28 cellular contexts compared by ENCODE assay signal in genomic region chr10:33040436-33040835, GRCh38.
"Had no signal": no experiment of that assay in that cellular context is flagged by ENCODE, and none has a peak within 500 bp of the region (broad histone marks: within the 10 kb centered on the region; RNA-seq: fewer than 3 reads in every experiment).

No MANE protein-coding gene starts in this region.

- H3K4me3 ChIP-seq: hepatocyte, left lung, lower lobe of right lung, neural progenitor cell, right atrium auricular region, right lobe of liver, smooth muscle cell, stomach, testis, thyroid gland, transverse colon, upper lobe of left lung, vagina had no signal

- H3K4me2 ChIP-seq: hepatocyte, neural progenitor cell, smooth muscle cell had no signal

- H3K27me3 ChIP-seq: hepatocyte, left lung, neural progenitor cell, neutrophil, right atrium auricular region, right lobe of liver, stomach, testis, thyroid gland, transverse colon, upper lobe of left lung, vagina had no signal

- H3K9ac ChIP-seq: neural progenitor cell, parathyroid adenoma had no signal

- H3K79me2 ChIP-seq: hepatocyte, parathyroid adenoma had no signal

- H3K4me1 ChIP-seq: left lung, lower lobe of right lung, parathyroid adenoma, right atrium auricular region, right lobe of liver, stomach, thyroid gland, transverse colon, upper lobe of left lung, vagina had no signal

- H3K36me3 ChIP-seq: left lung, lower lobe of right lung, neural progenitor cell, neutrophil, right atrium auricular region, right lobe of liver, stomach, thyroid gland, transverse colon, upper lobe of left lung, vagina had no signal

- ATAC-seq: left colon; left lung; lower lobe of right lung; natural killer cell; right lobe of liver; stimulated activated naive B cell treated with anti-CD40 and anti-IgM and Interleukin-4, amounts not matched to agents 10 μg/mL and 1 μg/mL and 100 μg/mL, for 72 hours; stimulated activated naive CD8-positive, alpha-beta T cell treated with anti-CD3 and anti-CD28 coated beads, Interleukin-15, Interleukin-2, amounts not matched to agents 100 U/mL and 50 U/mL, for 24 hours had no signal

- FAIRE-seq: keratinocyte had no signal

- H3K27ac ChIP-seq: hepatocyte, left lung, lower lobe of right lung, neural progenitor cell, neutrophil, parathyroid adenoma, right atrium auricular region, right lobe of liver, stomach, testis, thyroid gland, transverse colon, upper lobe of left lung, vagina had no signal

- H3K9me3 ChIP-seq: left lung, lower lobe of right lung, neutrophil, right atrium auricular region, right lobe of liver, stomach, testis, thyroid gland, transverse colon, upper lobe of left lung, vagina had no signal

- DNase-seq: kidney glomerular epithelial cell; left colon; left lung; lower lobe of right lung; mammary epithelial cell; mesenchymal stem cell; naive B cell; natural killer cell; nephron progenitor cell; occipital lobe; right lobe of liver; stimulated activated CD4-positive, alpha-beta T cell treated with anti-CD3 and anti-CD28 coated beads, Interleukin-1b, Interleukin-23, amount 100 ng/mL, for 48 hours; stimulated activated CD4-positive, alpha-beta T cell treated with anti-CD3 and anti-CD28 coated beads, Interleukin-2, amount 100 ng/mL, for 48 hours; stimulated activated naive B cell treated with anti-CD40 and anti-IgM and Interleukin-4, amounts not matched to agents 10 μg/mL and 1 μg/mL and 100 μg/mL, for 72 hours; stimulated activated naive CD8-positive, alpha-beta T cell treated with anti-CD3 and anti-CD28 coated beads, Interleukin-15, Interleukin-2, amounts not matched to agents 100 U/mL and 50 U/mL, for 24 hours; stomach; testis; thyroid gland; transverse colon; upper lobe of left lung had no signal
